In genomic region chr17:51258756-51259573, GRCh38 we compare ENCODE assay signal across 8 cellular contexts. TPM values are rescaled to one million over a fixed set of nuclear protein-coding genes. Genes with fewer than 3 reads are reported as not detected.
A peak's percentile ranks its signal among the peaks of the same experiment; 100 is the strongest.
DNase-seq lines count a peak whose midpoint lies in the region; ATAC-seq and TF ChIP-seq lines count a peak whose summit lies in the region.

No MANE protein-coding gene starts in this region.

- peaks cover 19% of the 10 kb centered on the region for H3K79me2 ChIP-seq in parathyroid adenoma

- CTCF ChIA-PET in CD8-positive, alpha-beta memory T cell (lab: Charles Lee): no interaction called here
- CTCF ChIA-PET in activated CD4-positive, alpha-beta memory T cell treated with anti-CD3 and anti-CD28 coated beads, Interleukin-2, amount 10 ng/mL, durations not matched to agents 7 days and 5 days (lab: Charles Lee): interaction anchor here (0.6 kb wide), 1 partner anchor 228 kb away, joined by 4 read pairs; no protein-coding TSS in a partner anchor

- peak overlapping the region; percentile 97 for H3K4me2 ChIP-seq in parathyroid adenoma (ENCODE audit: low read length)

- peak overlapping the region; percentile 96 to 99 (median 98) for H3K4me3 Mint-ChIP-seq in CD8-positive, alpha-beta memory T cell
- peak overlapping the region; percentile 86 for H3K4me3 Mint-ChIP-seq in activated CD4-positive, alpha-beta memory T cell treated with anti-CD3 and anti-CD28 coated beads, Interleukin-2, amount 10 ng/mL, durations not matched to agents 7 days and 5 days

- H3K27me3 Mint-ChIP-seq in CD8-positive, alpha-beta memory T cell: peaks cover 0 to 2% of the 10 kb centered on the region in 2 donors
- H3K27me3 Mint-ChIP-seq in activated CD4-positive, alpha-beta memory T cell treated with anti-CD3 and anti-CD28 coated beads, Interleukin-2, amount 10 ng/mL, durations not matched to agents 7 days and 5 days: no peaks in the 10 kb centered on the region

- no peaks in the 10 kb centered on the region for H3K36me3 ChIP-seq in CD8-positive, alpha-beta memory T cell (ENCODE audit: insufficient read depth, low read length)
- H3K36me3 ChIP-seq in HUES6 (ENCODE audit: control insufficient read depth, insufficient read depth, low read length) (peaks cover 50% of the 10 kb centered on the region), gastroesophageal sphincter (peaks cover 0 to 10% of the 10 kb centered on the region in 2 donors), parathyroid adenoma (ENCODE audit: control insufficient read depth, insufficient read depth, low read length) (no peaks in the 10 kb centered on the region)

- TF ChIP-seq POLR2A in gastroesophageal sphincter (IDR thresholded peaks at IDR 0.05): no peak

- peaks cover 57% of the 10 kb centered on the region for H3K4me1 ChIP-seq in CD8-positive, alpha-beta memory T cell (ENCODE audit: insufficient read depth, low read length)
- H3K4me1 ChIP-seq in HUES6 (ENCODE audit: control insufficient read depth, insufficient read depth, low read length) (peaks cover 24% of the 10 kb centered on the region; the same call in 1 of the 2 replicates), gastroesophageal sphincter (peaks cover 0 to 82% (median 32%) of the 10 kb centered on the region in 3 donors), parathyroid adenoma (peaks cover 12% of the 10 kb centered on the region)

- H3K9me3 Mint-ChIP-seq in CD8-positive, alpha-beta memory T cell: no peaks in the 10 kb centered on the region
- no peaks in the 10 kb centered on the region for H3K9me3 Mint-ChIP-seq in activated CD4-positive, alpha-beta memory T cell treated with anti-CD3 and anti-CD28 coated beads, Interleukin-2, amount 10 ng/mL, durations not matched to agents 7 days and 5 days

- peak overlapping the region; percentile 94 for H3K27ac ChIP-seq in CD8-positive, alpha-beta memory T cell (ENCODE audit: low read depth, low read length)
- H3K27ac ChIP-seq in HUES6 (ENCODE audit: low read depth, low read length): peak overlapping the region; percentile 97
- H3K27ac ChIP-seq in gastroesophageal sphincter: peak overlapping the region; percentile 88 to 98 (median 97)
- peak overlapping the region; percentile 95 for H3K27ac ChIP-seq in parathyroid adenoma

- no peaks in the 10 kb centered on the region for H3K9me3 ChIP-seq in CD8-positive, alpha-beta memory T cell (ENCODE audit: low read length)
- H3K9me3 ChIP-seq in HUES6 (ENCODE audit: control insufficient read depth, insufficient read depth, low read depth, low read length) (no peaks in the 10 kb centered on the region), gastroesophageal sphincter (no peaks in the 10 kb centered on the region), parathyroid adenoma (ENCODE audit: control insufficient read depth, low read length) (no peaks in the 10 kb centered on the region)

- peaks cover 63 to 82% (median 72%) of the 10 kb centered on the region in 3 donors for H3K4me1 Mint-ChIP-seq in CD8-positive, alpha-beta memory T cell
- peaks cover 67% of the 10 kb centered on the region for H3K4me1 Mint-ChIP-seq in activated CD4-positive, alpha-beta memory T cell treated with anti-CD3 and anti-CD28 coated beads, Interleukin-2, amount 10 ng/mL, durations not matched to agents 7 days and 5 days

- TF ChIP-seq CTCF in gastroesophageal sphincter (IDR thresholded peaks at IDR 0.05) (no peak), parathyroid adenoma (IDR thresholded peaks at IDR 0.05) (no peak)

- TF ChIP-seq EP300 in gastroesophageal sphincter (IDR thresholded peaks at IDR 0.05): no peak

- H3K36me3 Mint-ChIP-seq in CD8-positive, alpha-beta memory T cell: peaks cover 0 to 63% (median 13%) of the 10 kb centered on the region in 3 donors
- peaks cover 53% of the 10 kb centered on the region for H3K36me3 Mint-ChIP-seq in activated CD4-positive, alpha-beta memory T cell treated with anti-CD3 and anti-CD28 coated beads, Interleukin-2, amount 10 ng/mL, durations not matched to agents 7 days and 5 days (ENCODE audit: low read depth)

- 0 to 3% methylated on average over 9 to 10 of the region's 18 CpGs for WGBS in gastroesophageal sphincter (ENCODE audit: low coverage in 1 of 2), 2 donors

- ATAC-seq in gastroesophageal sphincter: no peak
- no peak for ATAC-seq in HG03520 (IDR thresholded peaks at IDR 0.05; ENCODE audit: unreplicated experiment)

- peak overlapping the region; percentile 99 for H3K4me3 ChIP-seq in CD8-positive, alpha-beta memory T cell (ENCODE audit: low read length)
- H3K4me3 ChIP-seq in HUES6 (ENCODE audit: low read depth, low read length) (peak overlapping the region; percentile 77), gastroesophageal sphincter (peak overlapping the region; percentile 82 to 88), parathyroid adenoma (ENCODE audit: low read depth, low read length) (peak overlapping the region; percentile 77)

- H3K27me3 ChIP-seq in CD8-positive, alpha-beta memory T cell (ENCODE audit: insufficient read depth, low read length, poor library complexity, severe bottlenecking): no peaks in the 10 kb centered on the region
- H3K27me3 ChIP-seq in HUES6 (ENCODE audit: control insufficient read depth, insufficient read depth, low read length): no peaks in the 10 kb centered on the region
- no peaks in the 10 kb centered on the region for H3K27me3 ChIP-seq in gastroesophageal sphincter
- no peaks in the 10 kb centered on the region for H3K27me3 ChIP-seq in parathyroid adenoma (ENCODE audit: control insufficient read depth, insufficient read depth, low read length)

- H3K9ac ChIP-seq in HUES6 (ENCODE audit: low read length) (peak overlapping the region; percentile 97), parathyroid adenoma (peak overlapping the region; percentile 68)

- DNase-seq in CD8-positive, alpha-beta memory T cell: peak in 1 of 5 donors; percentile 46
- peak; percentile 26 for DNase-seq in activated CD4-positive, alpha-beta memory T cell treated with anti-CD3 and anti-CD28 coated beads, Interleukin-2, amount 10 ng/mL, durations not matched to agents 7 days and 5 days
- DNase-seq in DMS79 treated with DMSO at 0.1 percent for 48 hours (lab: John Stamatoyannopoulos, UW): no peak
- no peak for DNase-seq in activated gamma-delta T cell treated with Interleukin-2 at 50 U/mL for 16 hours

- H3K27ac Mint-ChIP-seq in CD8-positive, alpha-beta memory T cell: peak overlapping the region; percentile 26 to 99 (median 74)
- peak overlapping the region; percentile 69 for H3K27ac Mint-ChIP-seq in activated CD4-positive, alpha-beta memory T cell treated with anti-CD3 and anti-CD28 coated beads, Interleukin-2, amount 10 ng/mL, durations not matched to agents 7 days and 5 days

- POLR2A ChIA-PET in CD8-positive, alpha-beta memory T cell (lab: Charles Lee): interaction anchor here (0.7 kb wide), 1 partner anchor 1690 kb away, joined by 3 read pairs; no protein-coding TSS in a partner anchor
- POLR2A ChIA-PET in activated CD4-positive, alpha-beta memory T cell treated with anti-CD3 and anti-CD28 coated beads, Interleukin-2, amount 10 ng/mL, durations not matched to agents 7 days and 5 days (lab: Charles Lee): interaction anchor here (0.7 to 1.4 kb wide), 2 partner anchors 93 to 106 kb away, joined by 3 to 5 read pairs; partner anchors contain the start of genes NME1 and NME2

- peak overlapping the region; percentile 91 for H2AFZ ChIP-seq in parathyroid adenoma

RNA-seq across cellular contexts. Expression of gene MBTD1, which starts 0.9 kb away (rescaled TPM):
- 1 to 10 TPM; 8.8 to 9.0 TPM for total RNA-seq in CD8-positive, alpha-beta memory T cell
- 3.3 TPM for polyA plus RNA-seq in CD8-positive, alpha-beta memory T cell
- 10 to 100 TPM; 12.2 to 13.0 TPM for total RNA-seq in activated CD4-positive, alpha-beta memory T cell treated with anti-CD3 and anti-CD28 coated beads, Interleukin-2, amount 10 ng/mL, durations not matched to agents 7 days and 5 days
- 10 to 100 TPM in 3 of 4 donors, 1 to 10 TPM in 1; 7.3 to 19.9 (median 13.1) TPM for total RNA-seq in gastroesophageal sphincter

RNA-seq across cellular contexts. Expression of gene UTP18, which starts 1.4 kb away (rescaled TPM):
- total RNA-seq in CD8-positive, alpha-beta memory T cell: 10 to 100 TPM; 80.5 to 82.1 TPM
- polyA plus RNA-seq in CD8-positive, alpha-beta memory T cell: 50.4 TPM
- total RNA-seq in activated CD4-positive, alpha-beta memory T cell treated with anti-CD3 and anti-CD28 coated beads, Interleukin-2, amount 10 ng/mL, durations not matched to agents 7 days and 5 days: 10 to 100 TPM; 44.4 to 45.2 TPM
- total RNA-seq in gastroesophageal sphincter: 10 to 100 TPM; 24.7 to 51.6 (median 31.1) TPM
